28 cellular contexts compared by ENCODE assay signal in the genomic region with DNA sequence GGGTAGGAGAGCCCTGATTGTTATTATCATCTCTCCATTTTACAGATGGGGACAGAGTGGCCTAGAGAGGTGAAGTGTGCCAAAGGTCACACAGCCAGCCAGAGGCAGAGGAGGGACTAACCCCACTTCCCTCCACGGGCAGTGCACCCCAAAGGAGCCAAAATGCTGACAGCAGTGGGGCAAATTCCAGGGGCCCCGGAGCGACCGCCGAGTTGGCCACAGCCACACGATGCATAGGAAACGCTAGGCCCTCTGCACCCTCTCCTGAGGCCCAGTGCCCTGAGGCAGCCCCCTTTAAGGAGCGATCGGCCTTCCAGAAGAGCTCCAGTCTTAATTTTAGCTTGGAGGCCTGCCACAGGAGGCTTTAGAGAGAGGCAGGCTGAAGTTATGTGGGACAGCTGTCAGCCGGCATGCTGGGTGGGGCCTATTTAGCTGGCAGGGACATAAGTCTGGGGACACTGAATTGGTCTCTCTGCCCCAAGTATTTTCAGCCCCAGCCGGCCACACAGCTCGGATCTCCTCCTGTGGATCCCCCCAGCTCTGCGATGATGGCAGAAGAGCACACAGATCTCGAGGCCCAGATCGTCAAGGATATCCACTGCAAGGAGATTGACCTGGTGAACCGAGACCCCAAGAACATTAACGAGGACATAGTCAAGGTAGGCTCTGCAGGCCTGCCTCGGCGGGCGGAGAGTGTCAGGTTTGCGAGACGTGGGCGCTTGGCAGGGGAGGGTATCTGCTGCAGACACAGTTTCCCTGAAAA. TPM values are rescaled to one million over a fixed set of nuclear protein-coding genes. Genes with fewer than 3 reads are reported as not detected.
DNase-seq lines count a peak whose midpoint lies in the region; ATAC-seq and TF ChIP-seq lines count a peak whose summit lies in the region.
"Had no signal": no experiment of that assay in that cellular context is flagged by ENCODE, and none has a peak within 500 bp of the region (broad histone marks: within the 10 kb centered on the region; RNA-seq: fewer than 3 reads in every experiment).

A gene (plus strand): TSS at position 471 of the 763 bp plus-strand sequence. CDS start 75 bp downstream, at position 546.

- TF ChIP-seq POLR2A in esophagus muscularis mucosa (IDR thresholded peaks at IDR 0.05; ENCODE audit: low read depth) = peak; percentile 22

- no peaks in the 10 kb centered on the region for H3K9me3 ChIP-seq in esophagus muscularis mucosa
- H3K9me3 ChIP-seq: esophagus squamous epithelium, SJSA1 had no signal

- DNase-seq in activated naive CD4-positive, alpha-beta T cell treated with anti-CD3 and anti-CD28 coated beads, Interleukin-2, amount 10 ng/mL, durations not matched to agents 7 days and 5 days = no peak
- no peak for DNase-seq in activated naive CD4-positive, alpha-beta T cell treated with anti-CD3 and anti-CD28 coated beads, Interleukin-2, amount 50 U/mL, for 16 hours
- no peak for DNase-seq in esophagus muscularis mucosa (ENCODE audit: extremely low spot score)
- DNase-seq in myocyte (ENCODE audit: low read depth) = peak; percentile 97
- peak; percentile 61 for DNase-seq in type B pancreatic cell (ENCODE audit: extremely low spot score, unreplicated experiment)
- no peak for DNase-seq in DMS153 treated with DMSO at 0.1 percent for 48 hours (lab: John Stamatoyannopoulos, UW; ENCODE audit: unreplicated experiment)
- DNase-seq: activated naive CD4-positive, alpha-beta T cell; anterior cingulate cortex; effector memory CD4-positive, alpha-beta T cell; esophagus squamous epithelium; NCI-H1436; NCI-H2171 treated with DMSO at 0.1 percent for 48 hours; NCI-H526 treated with DMSO at 0.1 percent for 48 hours; stimulated activated CD8-positive, alpha-beta memory T cell treated with anti-CD3 and anti-CD28 coated beads, Interleukin-4, amount 100 ng/mL, for 48 hours had no signal

- CTCF ChIA-PET in activated naive CD4-positive, alpha-beta T cell treated with anti-CD3 and anti-CD28 coated beads, Interleukin-2, amount 10 ng/mL, durations not matched to agents 7 days and 5 days (lab: Charles Lee) = no interaction called here

- peaks cover 18% of the 10 kb centered on the region for H3K27me3 Mint-ChIP-seq in activated naive CD4-positive, alpha-beta T cell treated with anti-CD3 and anti-CD28 coated beads, Interleukin-2, amount 10 ng/mL, durations not matched to agents 7 days and 5 days
- H3K27me3 Mint-ChIP-seq in type B pancreatic cell = no peaks in the 10 kb centered on the region

- no peak for ATAC-seq in HG03469 (IDR thresholded peaks at IDR 0.05; ENCODE audit: unreplicated experiment)
- no peak for ATAC-seq in GM19452 (IDR thresholded peaks at IDR 0.05; ENCODE audit: unreplicated experiment)

- H3K27ac ChIP-seq in esophagus muscularis mucosa (replicated peaks in 1 of 4) = no peak within 1 kb of the TSS
- H3K27ac ChIP-seq: BLaER1 treated with 17β-estradiol and CSF1 and Interleukin-3, amounts not matched to agents 10 nM and 100 nM; esophagus squamous epithelium; HL-60; SJSA1 had no signal

- no peaks in the 10 kb centered on the region for H3K4me1 Mint-ChIP-seq in activated naive CD4-positive, alpha-beta T cell treated with anti-CD3 and anti-CD28 coated beads, Interleukin-2, amount 10 ng/mL, durations not matched to agents 7 days and 5 days
- peaks cover 35% of the 10 kb centered on the region for H3K4me1 Mint-ChIP-seq in type B pancreatic cell (ENCODE audit: unreplicated experiment)
- H3K4me1 Mint-ChIP-seq: central memory CD8-positive, alpha-beta T cell had no signal

- peak within 1 kb of the TSS; percentile 52 for H3K27ac Mint-ChIP-seq in activated naive CD4-positive, alpha-beta T cell treated with anti-CD3 and anti-CD28 coated beads, Interleukin-2, amount 10 ng/mL, durations not matched to agents 7 days and 5 days
- no peak within 1 kb of the TSS for H3K27ac Mint-ChIP-seq in type B pancreatic cell
- H3K27ac Mint-ChIP-seq: mesothelial cell of epicardium had no signal

- H3K27me3 ChIP-seq in esophagus muscularis mucosa = peaks cover 0 to 16% (median 0%) of the 10 kb centered on the region in 4 donors
- H3K27me3 ChIP-seq: BLaER1 treated with 17β-estradiol and CSF1 and Interleukin-3, amounts not matched to agents 10 nM and 100 nM; esophagus squamous epithelium; SJSA1 had no signal

- H3K36me3 Mint-ChIP-seq in activated naive CD4-positive, alpha-beta T cell treated with anti-CD3 and anti-CD28 coated beads, Interleukin-2, amount 10 ng/mL, durations not matched to agents 7 days and 5 days = no peaks in the 10 kb centered on the region
- no peaks in the 10 kb centered on the region for H3K36me3 Mint-ChIP-seq in type B pancreatic cell
- H3K36me3 Mint-ChIP-seq: mesothelial cell of epicardium had no signal

- peaks cover 0 to 4% (median 0%) of the 10 kb centered on the region in 4 donors for H3K4me1 ChIP-seq in esophagus muscularis mucosa
- H3K4me1 ChIP-seq: SJSA1 had no signal

- no peaks in the 10 kb centered on the region for H3K9me3 Mint-ChIP-seq in activated naive CD4-positive, alpha-beta T cell treated with anti-CD3 and anti-CD28 coated beads, Interleukin-2, amount 10 ng/mL, durations not matched to agents 7 days and 5 days
- no peaks in the 10 kb centered on the region for H3K9me3 Mint-ChIP-seq in type B pancreatic cell
- H3K9me3 Mint-ChIP-seq: central memory CD8-positive, alpha-beta T cell; mesothelial cell of epicardium had no signal

- WGBS in esophagus muscularis mucosa = 80% methylated on average over 11 of the region's 23 CpGs

- no peak within 1 kb of the TSS for H3K4me3 ChIP-seq in esophagus muscularis mucosa
- H3K4me3 ChIP-seq: BLaER1 treated with 17β-estradiol and CSF1 and Interleukin-3, amounts not matched to agents 10 nM and 100 nM; esophagus squamous epithelium; SJSA1 had no signal

- no peak for TF ChIP-seq CTCF in esophagus muscularis mucosa (IDR thresholded peaks at IDR 0.05)
- TF ChIP-seq CTCF in type B pancreatic cell (conservative IDR thresholded peaks at IDR 0.05) = no peak

- no peak for TF ChIP-seq EP300 in esophagus muscularis mucosa (IDR thresholded peaks at IDR 0.05)

- intact Hi-C loops in esophagus muscularis mucosa (cut with DNase I) = no loop called here

- no peak within 1 kb of the TSS for H3K4me3 Mint-ChIP-seq in activated naive CD4-positive, alpha-beta T cell treated with anti-CD3 and anti-CD28 coated beads, Interleukin-2, amount 10 ng/mL, durations not matched to agents 7 days and 5 days
- no peak within 1 kb of the TSS for H3K4me3 Mint-ChIP-seq in type B pancreatic cell
- H3K4me3 Mint-ChIP-seq: central memory CD8-positive, alpha-beta T cell; mesothelial cell of epicardium had no signal

- H3K36me3 ChIP-seq in esophagus muscularis mucosa = no peaks in the 10 kb centered on the region
- H3K36me3 ChIP-seq: BLaER1 treated with 17β-estradiol and CSF1 and Interleukin-3, amounts not matched to agents 10 nM and 100 nM; esophagus squamous epithelium; SJSA1 had no signal

RNA-seq across cellular contexts. Expression of the gene that starts here (rescaled TPM):
- total RNA-seq in esophagus muscularis mucosa (not detected), myocyte (90.5 and 133 TPM in 2 replicates), type B pancreatic cell (ENCODE audit: low replicate concordance) (not detected in 2 replicates)
- polyA plus RNA-seq in myocyte (2012) = 114 TPM
- total RNA-seq: A673; esophagus squamous epithelium; glomerular endothelial cell; H4; M059J; mesothelial cell of epicardium; pulmonary artery endothelial cell; SJSA1; T-helper 2 cell treated with Interferon-gamma antibody and Interleukin-4, amounts not matched to agents 100 ng/mL and 5 ng/mL, for 36 hours had no signal
- polyA plus RNA-seq: neural cell had no signal

Comparison
In these comparisons a context has a peak if more than half of its experiments do, and no peak if none do; other contexts are left out.
1. RNA of the gene that starts here (total RNA-seq): 90.5 to 133 TPM in myocyte; not detected in type B pancreatic cell and not detected in esophagus muscularis mucosa; every median in the first group is over 10 times any median in the second.
2. Peak in DNase-seq in type B pancreatic cell; RNA of the gene not detected or under 1 TPM.